8 cellular contexts compared by ENCODE assay signal in genomic region chr1:202967684-202968281, GRCh38. TPM values are rescaled to one million over a fixed set of nuclear protein-coding genes. Genes with fewer than 3 reads are reported as not detected.
DNase-seq lines count a peak whose midpoint lies in the region; ATAC-seq and TF ChIP-seq lines count a peak whose summit lies in the region.

No MANE protein-coding gene starts in this region.

- H3K27ac Mint-ChIP-seq in activated naive CD4-positive, alpha-beta T cell treated with anti-CD3 and anti-CD28 coated beads, Interleukin-2, amount 50 U/mL, for 24 hours, result peak overlapping the region; percentile 82
- peak overlapping the region; percentile 88 to 93 for H3K27ac Mint-ChIP-seq in T-cell
- H3K27ac Mint-ChIP-seq in naive thymus-derived CD8-positive, alpha-beta T cell, result peak overlapping the region; percentile 77 to 96 (median 90)

- peak overlapping the region; percentile 93 for H3K4me3 ChIP-seq in epithelial cell of esophagus (ENCODE audit: low read length)

- POLR2A ChIA-PET in T-cell (lab: Charles Lee), result interaction anchor here (0.6 to 1.0 kb wide), 4 partner anchors 8 to 22 kb away, joined by 3 to 4 read pairs (median 3); no protein-coding TSS in a partner anchor
- POLR2A ChIA-PET in naive thymus-derived CD8-positive, alpha-beta T cell (lab: Charles Lee), result interaction anchor here (0.9 to 1.9 kb wide), 11 partner anchors 9 to 339 kb away, joined by 3 to 12 read pairs (median 5); partner anchors contain the start of genes ADIPOR1, KLHL12 and TMEM183A

- peak overlapping the region; percentile 90 for H3K4me3 Mint-ChIP-seq in activated naive CD4-positive, alpha-beta T cell treated with anti-CD3 and anti-CD28 coated beads, Interleukin-2, amount 50 U/mL, for 24 hours
- H3K4me3 Mint-ChIP-seq in T-cell, result peak overlapping the region; percentile 90 to 94 (median 91)
- H3K4me3 Mint-ChIP-seq in naive thymus-derived CD8-positive, alpha-beta T cell, result peak overlapping the region; percentile 78 to 94 (median 89)

- H3K4me1 Mint-ChIP-seq in activated naive CD4-positive, alpha-beta T cell treated with anti-CD3 and anti-CD28 coated beads, Interleukin-2, amount 50 U/mL, for 24 hours, result peaks cover 29% of the 10 kb centered on the region
- H3K4me1 Mint-ChIP-seq in T-cell, result peaks cover 29 to 34% (median 33%) of the 10 kb centered on the region in 3 donors
- H3K4me1 Mint-ChIP-seq in naive thymus-derived CD8-positive, alpha-beta T cell, result peaks cover 18 to 43% (median 35%) of the 10 kb centered on the region in 4 donors

- TF ChIP-seq CTCF in epithelial cell of esophagus (IDR thresholded peaks at IDR 0.05; ENCODE audit: insufficient read depth, low read depth, low read length, missing control alignments), result no peak

- no peaks in the 10 kb centered on the region for H3K9me3 Mint-ChIP-seq in activated naive CD4-positive, alpha-beta T cell treated with anti-CD3 and anti-CD28 coated beads, Interleukin-2, amount 50 U/mL, for 24 hours
- H3K9me3 Mint-ChIP-seq in T-cell, result no peaks in the 10 kb centered on the region
- no peaks in the 10 kb centered on the region for H3K9me3 Mint-ChIP-seq in naive thymus-derived CD8-positive, alpha-beta T cell

- no peaks in the 10 kb centered on the region for H3K27me3 Mint-ChIP-seq in activated naive CD4-positive, alpha-beta T cell treated with anti-CD3 and anti-CD28 coated beads, Interleukin-2, amount 50 U/mL, for 24 hours
- no peaks in the 10 kb centered on the region for H3K27me3 Mint-ChIP-seq in T-cell
- H3K27me3 Mint-ChIP-seq in naive thymus-derived CD8-positive, alpha-beta T cell, result no peaks in the 10 kb centered on the region

- ATAC-seq in HG03342 (IDR thresholded peaks at IDR 0.05; ENCODE audit: unreplicated experiment) (peak; percentile 18), T-cell (replicated peaks in 1 of 4) (peak; percentile 16 to 41 (median 24)), HG02981 (IDR thresholded peaks at IDR 0.05; ENCODE audit: unreplicated experiment) (no peak)
- peak; percentile 19 to 22 for ATAC-seq in naive thymus-derived CD8-positive, alpha-beta T cell

- DNase-seq in activated naive CD4-positive, alpha-beta T cell (lab: John Stamatoyannopoulos, UW), result no peak
- DNase-seq in T-cell (peak in 9 of 34 experiments; percentile 2 to 24 (median 8)), epithelial cell of esophagus (ENCODE audit: low read depth) (peak; percentile 33), posterior vena cava (ENCODE audit: low spot score) (no peak)
- peak in 4 of 10 donors; percentile 19 to 39 (median 24) for DNase-seq in naive thymus-derived CD8-positive, alpha-beta T cell

- peaks cover 5% of the 10 kb centered on the region for H3K36me3 Mint-ChIP-seq in activated naive CD4-positive, alpha-beta T cell treated with anti-CD3 and anti-CD28 coated beads, Interleukin-2, amount 50 U/mL, for 24 hours
- peaks cover 12% of the 10 kb centered on the region for H3K36me3 Mint-ChIP-seq in T-cell
- H3K36me3 Mint-ChIP-seq in naive thymus-derived CD8-positive, alpha-beta T cell, result peaks cover 0 to 16% (median 3%) of the 10 kb centered on the region in 3 donors

- intact Hi-C loops in posterior vena cava (cut with DNase I), result loop anchor here in 1 of 2 donors (10.0 kb wide), 1 partner anchor 847 kb away; no protein-coding TSS in a partner anchor

- CTCF ChIA-PET in T-cell (lab: Charles Lee), result interaction anchor here in 1 of 2 donors (0.9 to 1.4 kb wide), 3 partner anchors 32 to 40 kb away, joined by 3 to 9 read pairs (median 3); partner anchors contain the start of genes KLHL12 and TMEM183A

RNA-seq across cellular contexts. Expression of gene CYB5R1, which starts 0.7 kb away (rescaled TPM):
- total RNA-seq in T-cell (10 to 100 TPM; 37.5 to 44.0 (median 40.0) TPM), posterior vena cava (10 to 100 TPM; 42.1 to 45.8 TPM)
- 10 to 100 TPM; 51.1 to 52.3 TPM for total RNA-seq in naive thymus-derived CD8-positive, alpha-beta T cell
- 10 to 100 TPM; 57.4 to 60.5 (median 60.1) TPM for polyA plus RNA-seq in naive thymus-derived CD8-positive, alpha-beta T cell

RNA-seq across cellular contexts. Expression of gene ADIPOR1, which starts 9.7 kb away (rescaled TPM):
- total RNA-seq in T-cell (10 to 100 TPM; 50.3 to 70.1 (median 53.7) TPM), posterior vena cava (10 to 100 TPM; 53.4 to 62.5 TPM)
- total RNA-seq in naive thymus-derived CD8-positive, alpha-beta T cell, result 10 to 100 TPM; 51.9 to 58.8 TPM
- 10 to 100 TPM; 71.6 to 91.8 (median 73.2) TPM for polyA plus RNA-seq in naive thymus-derived CD8-positive, alpha-beta T cell

RNA-seq across cellular contexts. Expression of gene TMEM183A, which starts 39.4 kb away (rescaled TPM):
- total RNA-seq in T-cell, result 100 to 1,000 TPM in 2 of 5 donors, 10 to 100 TPM in 3; 67.5 to 124 (median 68.4) TPM
- 10 to 100 TPM; 85.4 to 92.0 TPM for total RNA-seq in naive thymus-derived CD8-positive, alpha-beta T cell
- polyA plus RNA-seq in naive thymus-derived CD8-positive, alpha-beta T cell, result 10 to 100 TPM; 46.2 to 53.6 (median 47.4) TPM
- 10 to 100 TPM; 40.8 to 43.5 TPM for total RNA-seq in posterior vena cava

RNA-seq across cellular contexts. Expression of gene KLHL12, which starts 40.7 kb away (rescaled TPM):
- total RNA-seq in T-cell (10 to 100 TPM; 18.8 to 22.7 (median 22.0) TPM), posterior vena cava (10 to 100 TPM; 16.9 to 17.3 TPM)
- total RNA-seq in naive thymus-derived CD8-positive, alpha-beta T cell, result 10 to 100 TPM; 23.0 to 25.4 TPM
- polyA plus RNA-seq in naive thymus-derived CD8-positive, alpha-beta T cell, result 10 to 100 TPM; 12.5 to 16.5 (median 15.1) TPM

RNA-seq across cellular contexts. Expression of gene PPFIA4, which starts 58.5 kb away (rescaled TPM):
- 1 to 10 TPM in 4 of 5 donors, under 1 TPM in 1; 0.66 to 2.0 (median 1.7) TPM for total RNA-seq in T-cell
- 1 to 10 TPM; 1.4 to 1.6 TPM for total RNA-seq in naive thymus-derived CD8-positive, alpha-beta T cell
- under 1 TPM in 1 of 3 donors, not detected in 2; 0.18 TPM for polyA plus RNA-seq in naive thymus-derived CD8-positive, alpha-beta T cell
- total RNA-seq in posterior vena cava, result 1 to 10 TPM; 2.0 to 3.1 TPM
